8 cellular contexts compared by ENCODE assay signal in genomic region chr12:124916370-124917134, GRCh38. TPM values are rescaled to one million over a fixed set of nuclear protein-coding genes. Genes with fewer than 3 reads are reported as not detected.
A peak's percentile ranks its signal among the peaks of the same experiment; 100 is the strongest.
DNase-seq lines count a peak whose midpoint lies in the region; ATAC-seq, FAIRE-seq and TF ChIP-seq lines count a peak whose summit lies in the region.

No MANE protein-coding gene starts in this region.

- no peaks in the 10 kb centered on the region for H3K9me3 ChIP-seq in vagina

- no peak for TF ChIP-seq CTCF in vagina (IDR thresholded peaks at IDR 0.05)

- H3K27me3 Mint-ChIP-seq in T-helper 2 cell treated with Interferon-gamma antibody and Interleukin-4, amounts not matched to agents 5 μg/mL and 100 μg/mL, for 36 hours (ENCODE audit: low read depth): peaks cover 7% of the 10 kb centered on the region
- peaks cover 0 to 10% (median 3%) of the 10 kb centered on the region in 3 donors for H3K27me3 Mint-ChIP-seq in naive B cell

- H3K36me3 ChIP-seq in vagina: peaks cover 0 to 16% of the 10 kb centered on the region in 2 donors

- H3K27ac ChIP-seq in epithelial cell of prostate (peak overlapping the region; percentile 99), vagina (peak overlapping the region; percentile 100)

- H3K27ac Mint-ChIP-seq in T-helper 2 cell treated with Interferon-gamma antibody and Interleukin-4, amounts not matched to agents 5 μg/mL and 100 μg/mL, for 36 hours: peak overlapping the region; percentile 98
- H3K27ac Mint-ChIP-seq in naive B cell: peak overlapping the region; percentile 92 to 100 (median 96)

- no peak for FAIRE-seq in H54 (lab: Jason Lieb, UNC)

- intact Hi-C loops in vagina (cut with DNase I): no loop called here

- peak overlapping the region; percentile 78 to 98 for H3K4me3 ChIP-seq in vagina

- H3K9me3 Mint-ChIP-seq in T-helper 2 cell treated with Interferon-gamma antibody and Interleukin-4, amounts not matched to agents 5 μg/mL and 100 μg/mL, for 36 hours: no peaks in the 10 kb centered on the region
- peaks cover 0 to 10% (median 3%) of the 10 kb centered on the region in 7 donors for H3K9me3 Mint-ChIP-seq in naive B cell

- no peaks in the 10 kb centered on the region for H3K27me3 ChIP-seq in vagina

- peak overlapping the region; percentile 86 for H3K4me3 Mint-ChIP-seq in T-helper 2 cell treated with Interferon-gamma antibody and Interleukin-4, amounts not matched to agents 5 μg/mL and 100 μg/mL, for 36 hours
- peak overlapping the region; percentile 84 to 100 (median 92) for H3K4me3 Mint-ChIP-seq in naive B cell

- H3K4me1 Mint-ChIP-seq in T-helper 2 cell treated with Interferon-gamma antibody and Interleukin-4, amounts not matched to agents 5 μg/mL and 100 μg/mL, for 36 hours (ENCODE audit: low read depth): peaks cover 66% of the 10 kb centered on the region
- H3K4me1 Mint-ChIP-seq in naive B cell: peaks cover 74 to 87% (median 80%) of the 10 kb centered on the region in 3 donors

- peaks cover 67% of the 10 kb centered on the region for H3K4me1 ChIP-seq in vagina

- ATAC-seq in naive B cell (ENCODE audit: low read depth in 2 of 2) (no peak), GM18858 (IDR thresholded peaks at IDR 0.05; ENCODE audit: unreplicated experiment) (no peak), HG03045 (IDR thresholded peaks at IDR 0.05; ENCODE audit: unreplicated experiment) (no peak)

- H3K36me3 Mint-ChIP-seq in T-helper 2 cell treated with Interferon-gamma antibody and Interleukin-4, amounts not matched to agents 5 μg/mL and 100 μg/mL, for 36 hours (ENCODE audit: low read depth): peaks cover 28% of the 10 kb centered on the region
- H3K36me3 Mint-ChIP-seq in naive B cell: peaks cover 20 to 21% of the 10 kb centered on the region in 2 donors

- no peak for DNase-seq in H54 (ENCODE audit: insufficient read length, low spot score)
- peak; percentile 63 for DNase-seq in T-helper 2 cell treated with Interferon-gamma antibody and Interleukin-4, amounts not matched to agents 5 μg/mL and 100 μg/mL, for 36 hours (ENCODE audit: low spot score)
- peak; percentile 91 for DNase-seq in epithelial cell of prostate (ENCODE audit: low read depth, low spot score)
- DNase-seq in naive B cell: no peak
- peak in 1 of 2 donors; percentile 94 for DNase-seq in vagina (ENCODE audit: extremely low spot score in 2 of 2)
- no peak for DNase-seq in D341Med (ENCODE audit: low spot score)

- TF ChIP-seq POLR2A in H54 (IDR thresholded peaks at IDR 0.05; ENCODE audit: low read depth, low read length) (0 out of 2 replicates have a peak, but pooled peaks have one; percentile 25), vagina (IDR thresholded peaks at IDR 0.05) (peak; percentile 10 to 59)

RNA-seq across cellular contexts. Expression of gene UBC, which starts 2.1 kb away (rescaled TPM):
- 1,000 to 10,000 TPM in 5 of 6 donors, 100 to 1,000 TPM in 1; 741 to 1,939 (median 1,380) TPM for polyA plus RNA-seq in naive B cell (ENCODE audit: low read depth in 6 of 6)
- total RNA-seq in vagina: 2,671 TPM

RNA-seq across cellular contexts. Expression of gene SCARB1, which starts 52.9 kb away (rescaled TPM):
- 10 to 100 TPM in 4 of 6 donors, 1 to 10 TPM in 2; 4.1 to 20.8 (median 12.1) TPM for polyA plus RNA-seq in naive B cell (ENCODE audit: low read depth in 6 of 6)
- 20.6 TPM for total RNA-seq in vagina

Comparison
In these comparisons a context has a peak if more than half of its experiments do, and no peak if none do; other contexts are left out.
1. DNase-seq: peak in T-helper 2 cell treated with Interferon-gamma antibody and Interleukin-4, amounts not matched to agents 5 μg/mL and 100 μg/mL, for 36 hours (single experiment) and epithelial cell of prostate (single experiment); none in H54 (single experiment), naive B cell (single experiment) and D341Med (single experiment).